Comparison of ENCODE assay signal across 1 cellular context in the genomic region with DNA sequence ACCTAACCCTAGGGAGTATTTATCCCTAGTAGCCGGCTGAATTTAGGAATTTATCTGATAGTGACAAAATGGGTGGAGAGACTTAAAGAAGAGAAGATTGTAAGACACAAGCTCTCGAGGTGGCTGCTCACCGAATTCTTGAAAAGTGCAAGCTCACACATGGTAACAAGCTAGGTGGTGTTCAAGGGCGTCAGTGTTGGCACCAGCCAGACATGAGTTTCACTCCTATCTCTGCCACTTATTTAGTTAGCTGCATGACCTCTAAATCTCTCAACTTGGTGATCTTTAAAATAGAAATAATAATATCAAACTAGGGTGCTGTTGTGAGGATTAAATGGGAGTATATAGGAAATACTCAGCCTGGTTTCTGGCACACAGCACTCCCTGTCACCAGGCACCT.
TF ChIP-seq lines count a peak whose summit lies in the region.

No MANE protein-coding gene starts in this region.

TF ChIP-seq in GM12878, 131 proteins besides CTCF, POLR2A, EP300 and RAD21 (continued from another document):
- no peak for TF ChIP-seq ZBTB11 (CRISPR knock-in tag; IDR thresholded peaks at IDR 0.05)
- no peak for TF ChIP-seq IRF5 (IDR thresholded peaks at IDR 0.05; ENCODE audit: borderline replicate concordance)
- no peak for TF ChIP-seq CHD4 (IDR thresholded peaks at IDR 0.05)
- TF ChIP-seq, protein P1, sequence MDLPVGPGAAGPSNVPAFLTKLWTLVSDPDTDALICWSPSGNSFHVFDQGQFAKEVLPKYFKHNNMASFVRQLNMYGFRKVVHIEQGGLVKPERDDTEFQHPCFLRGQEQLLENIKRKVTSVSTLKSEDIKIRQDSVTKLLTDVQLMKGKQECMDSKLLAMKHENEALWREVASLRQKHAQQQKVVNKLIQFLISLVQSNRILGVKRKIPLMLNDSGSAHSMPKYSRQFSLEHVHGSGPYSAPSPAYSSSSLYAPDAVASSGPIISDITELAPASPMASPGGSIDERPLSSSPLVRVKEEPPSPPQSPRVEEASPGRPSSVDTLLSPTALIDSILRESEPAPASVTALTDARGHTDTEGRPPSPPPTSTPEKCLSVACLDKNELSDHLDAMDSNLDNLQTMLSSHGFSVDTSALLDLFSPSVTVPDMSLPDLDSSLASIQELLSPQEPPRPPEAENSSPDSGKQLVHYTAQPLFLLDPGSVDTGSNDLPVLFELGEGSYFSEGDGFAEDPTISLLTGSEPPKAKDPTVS (IDR thresholded peaks at IDR 0.05; ENCODE audit: low read depth, low read length) = no peak
- TF ChIP-seq POLR2AphosphoS5 (IDR thresholded peaks at IDR 0.05; ENCODE audit: low read length) = no peak
- TF ChIP-seq ZNF274 (IDR thresholded peaks at IDR 0.05; ENCODE audit: insufficient read depth, insufficient read length) = no peak
TF ChIP-seq in GM12878: peak in this region for 0.
